Comparison of ENCODE assay signal across 25 cellular contexts in the genomic region with DNA sequence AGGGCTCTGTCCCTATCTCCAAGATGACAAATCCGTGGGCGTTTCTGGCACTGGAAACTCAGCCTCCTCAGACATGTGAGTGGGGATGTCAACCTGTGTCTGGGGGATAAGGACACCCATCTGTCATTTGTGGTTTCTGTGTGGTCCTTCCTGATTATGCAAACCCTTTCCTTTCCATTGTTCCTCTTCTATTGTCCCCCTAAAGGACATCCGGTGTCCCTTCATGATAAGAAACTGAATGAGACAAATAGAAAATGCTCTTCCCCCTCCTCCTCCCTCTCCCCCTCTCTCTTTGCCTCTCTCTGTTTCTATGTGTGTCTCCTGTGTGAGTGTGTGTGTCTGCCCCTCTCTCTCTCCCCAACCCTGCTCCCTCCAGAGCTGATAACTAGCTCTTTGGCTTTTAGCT. TPM values are rescaled to one million over a fixed set of nuclear protein-coding genes. Genes with fewer than 3 reads are reported as not detected.
"Had no signal": no experiment of that assay in that cellular context is flagged by ENCODE, and none has a peak within 500 bp of the region (broad histone marks: within the 10 kb centered on the region; RNA-seq: fewer than 3 reads in every experiment).

No MANE protein-coding gene starts in this region.

- DNase-seq: activated CD4-positive, alpha-beta memory T cell treated with anti-CD3 and anti-CD28 coated beads for 36 hours; activated CD4-positive, alpha-beta T cell treated with anti-CD3 and anti-CD28 coated beads for 36 hours; activated T-cell treated with anti-CD3 and anti-CD28 coated beads for 4 hours; amygdala; effector CD8-positive, alpha-beta T cell; esophagus squamous epithelium; kidney glomerular epithelial cell; left ventricle myocardium inferior; mammary epithelial cell; psoas muscle; right cardiac atrium; stomach; T1000; trophoblast cell had no signal

- H3K27me3 ChIP-seq: vagina had no signal

- H3K36me3 Mint-ChIP-seq: activated CD4-positive, alpha-beta memory T cell treated with anti-CD3 and anti-CD28 coated beads for 36 hours; activated naive CD8-positive, alpha-beta T cell; WTC11 had no signal

- H3K9me3 Mint-ChIP-seq: activated CD4-positive, alpha-beta memory T cell treated with anti-CD3 and anti-CD28 coated beads for 36 hours; activated T-helper 1 cell treated with anti-CD3 and anti-CD28 coated beads, Interleukin-12 subunit alpha, Interleukin-12 subunit beta, Interleukin-2, Interleukin-4 antibody, amounts not matched to agents 30 ng/mL and 10 ng/mL and 1 ng/mL, durations not matched to agents 14 hours and 24 hours and 36 hours; dendritic cell treated with granulocyte-macrophage colony-stimulating factor and Interleukin-4, amounts not matched to agents 40 ng/mL and 50 ng/mL, for 4 days; neural crest cell; WTC11 had no signal

- H3K27ac ChIP-seq: cardiac muscle cell, esophagus squamous epithelium, heart right ventricle, left ventricle myocardium inferior, psoas muscle, stomach, vagina had no signal

- H3K9me3 ChIP-seq: esophagus squamous epithelium, heart right ventricle, left ventricle myocardium inferior, psoas muscle, stomach, vagina had no signal

- H3K4me1 ChIP-seq: esophagus squamous epithelium, psoas muscle, stomach, vagina had no signal

- ATAC-seq: activated CD4-positive, alpha-beta T cell treated with anti-CD3 and anti-CD28 coated beads for 36 hours; psoas muscle; WTC11 had no signal

- H3K4me3 Mint-ChIP-seq: activated CD4-positive, alpha-beta memory T cell treated with anti-CD3 and anti-CD28 coated beads for 36 hours; activated CD4-positive, alpha-beta T cell treated with anti-CD3 and anti-CD28 coated beads for 36 hours; activated naive CD8-positive, alpha-beta T cell; activated T-helper 1 cell treated with anti-CD3 and anti-CD28 coated beads, Interleukin-12 subunit alpha, Interleukin-12 subunit beta, Interleukin-2, Interleukin-4 antibody, amounts not matched to agents 30 ng/mL and 10 ng/mL and 1 ng/mL, durations not matched to agents 14 hours and 24 hours and 36 hours; dendritic cell treated with granulocyte-macrophage colony-stimulating factor and Interleukin-4, amounts not matched to agents 40 ng/mL and 50 ng/mL, for 4 days; neural crest cell; WTC11 had no signal

- H3K27ac Mint-ChIP-seq: activated CD4-positive, alpha-beta memory T cell treated with anti-CD3 and anti-CD28 coated beads for 36 hours; activated CD4-positive, alpha-beta T cell treated with anti-CD3 and anti-CD28 coated beads for 36 hours; activated naive CD8-positive, alpha-beta T cell; activated T-helper 1 cell treated with anti-CD3 and anti-CD28 coated beads, Interleukin-12 subunit alpha, Interleukin-12 subunit beta, Interleukin-2, Interleukin-4 antibody, amounts not matched to agents 30 ng/mL and 10 ng/mL and 1 ng/mL, durations not matched to agents 14 hours and 24 hours and 36 hours; dendritic cell treated with granulocyte-macrophage colony-stimulating factor and Interleukin-4, amounts not matched to agents 40 ng/mL and 50 ng/mL, for 4 days; WTC11 had no signal

- H3K4me3 ChIP-seq: cardiac muscle cell, esophagus squamous epithelium, heart right ventricle, left ventricle myocardium inferior, psoas muscle, stomach, vagina had no signal

- H3K36me3 ChIP-seq: cardiac muscle cell, esophagus squamous epithelium, heart right ventricle, left ventricle myocardium inferior, stomach, vagina had no signal

RNA-seq across cellular contexts. Expression of a gene that starts 11.5 kb away (rescaled TPM):
- total RNA-seq: chondrocyte, osteocyte, psoas muscle, skeletal muscle tissue, vagina had no signal
- polyA plus RNA-seq: mammary epithelial cell, psoas muscle had no signal
